Comparison of ENCODE assay signal across 8 cellular contexts in the genomic region with DNA sequence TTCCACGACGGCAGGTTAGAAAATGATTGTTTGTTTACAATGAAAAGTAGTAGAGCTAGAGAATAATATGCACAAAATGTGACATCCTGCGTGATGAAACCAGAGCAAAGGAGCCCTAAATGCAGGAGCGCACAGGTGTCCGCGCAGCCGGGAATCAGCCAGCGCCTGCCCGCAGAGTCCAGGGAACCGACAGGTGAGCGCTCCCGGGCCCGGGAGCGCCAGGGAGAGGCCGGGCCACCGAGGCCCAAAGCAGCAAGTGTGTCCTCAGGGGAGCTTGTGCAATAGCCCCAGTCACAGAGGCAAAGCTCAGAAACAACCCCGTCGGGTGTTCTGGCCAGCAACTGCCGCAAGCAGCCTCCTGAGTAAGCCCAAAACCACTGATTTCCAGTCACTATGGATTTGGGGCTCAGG. TPM values are rescaled to one million over a fixed set of nuclear protein-coding genes. Genes with fewer than 3 reads are reported as not detected.
DNase-seq lines count a peak whose midpoint lies in the region; ATAC-seq and TF ChIP-seq lines count a peak whose summit lies in the region.

No MANE protein-coding gene starts in this region.

- H3K36me3 ChIP-seq in GM23338 (ENCODE audit: insufficient read depth), result no peaks in the 10 kb centered on the region
- H3K36me3 ChIP-seq in RWPE2 (ENCODE audit: low read depth), result peaks cover 28% of the 10 kb centered on the region

- DNase-seq in GM23338 (ENCODE audit: low spot score) (peak; percentile 60), RWPE2 (ENCODE audit: low spot score) (no peak), fibroblast of pulmonary artery (ENCODE audit: low read depth) (no peak), skeletal muscle cell (ENCODE audit: low read depth) (no peak), DMS 273 (lab: John Stamatoyannopoulos, UW; ENCODE audit: unreplicated experiment) (no peak), Ammon's horn (ENCODE audit: low spot score) (no peak), NCI-H128 (lab: John Stamatoyannopoulos, UW; ENCODE audit: unreplicated experiment) (no peak)
- DNase-seq in central memory CD4-positive, alpha-beta T cell, result no peak

- peaks cover 11% of the 10 kb centered on the region; the same call in 1 of the 2 replicates for H3F3A ChIP-seq in GM23338 (replicated peaks; ENCODE audit: low read depth)

- peaks cover 24% of the 10 kb centered on the region for H3K27me3 Mint-ChIP-seq in GM23338 (ENCODE audit: insufficient read depth, low read depth, poor library complexity)

- no peaks in the 10 kb centered on the region for H3K79me2 ChIP-seq in GM23338 (replicated peaks; ENCODE audit: insufficient read depth)

- H3K27ac ChIP-seq in GM23338 (ENCODE audit: low read depth) (no peak overlapping the region), RWPE2 (ENCODE audit: poor library complexity, severe bottlenecking) (peak overlapping the region; percentile 94)

- H3K4me3 ChIP-seq in GM23338 (peak overlapping the region; percentile 91), RWPE2 (ENCODE audit: severe bottlenecking) (peak overlapping the region; percentile 70), fibroblast of pulmonary artery (replicated peaks; ENCODE audit: low read depth, low read length) (peak overlapping the region; percentile 77), skeletal muscle cell (ENCODE audit: low read depth, low read length) (peak overlapping the region; percentile 86)

- H3K27me3 ChIP-seq in GM23338 (ENCODE audit: insufficient read depth) (peaks cover 14% of the 10 kb centered on the region), RWPE2 (ENCODE audit: insufficient read depth, poor library complexity, severe bottlenecking) (no peaks in the 10 kb centered on the region)

- H3K4me3 Mint-ChIP-seq in GM23338, result peak overlapping the region; percentile 98

- no peaks in the 10 kb centered on the region for H3K9me2 ChIP-seq in GM23338 (ENCODE audit: insufficient read depth)

- peaks cover 24% of the 10 kb centered on the region for H3K36me3 Mint-ChIP-seq in GM23338 (ENCODE audit: low read depth)

- H3K4me1 ChIP-seq in GM23338 (ENCODE audit: insufficient read depth) (peaks cover 15% of the 10 kb centered on the region), RWPE2 (ENCODE audit: insufficient read depth, poor library complexity, severe bottlenecking) (peaks cover 8% of the 10 kb centered on the region)

- TF ChIP-seq CTCF in GM23338 (conservative IDR thresholded peaks at IDR 0.05; ENCODE audit: low read depth in 2 of 2) (no peak), RWPE2 (IDR thresholded peaks at IDR 0.05; ENCODE audit: poor library complexity, severe bottlenecking) (no peak), fibroblast of pulmonary artery (IDR thresholded peaks at IDR 0.05; ENCODE audit: low read length, missing control alignments) (no peak)

- peak; percentile 18 for ATAC-seq in GM23338
- ATAC-seq in RWPE2 (ENCODE audit: low read depth), result no peak

- H3K4me2 ChIP-seq in GM23338, result peak overlapping the region; percentile 98

- H3K9me3 ChIP-seq in RWPE2 (ENCODE audit: severe bottlenecking), result no peaks in the 10 kb centered on the region

- H2AFZ ChIP-seq in GM23338, result peak overlapping the region; percentile 94

- peaks cover 12% of the 10 kb centered on the region; the same call in 2 of the 3 replicates for H3K4me1 Mint-ChIP-seq in GM23338

- 0 out of 2 replicates have a peak, but pooled peaks cover 8% of the 10 kb centered on the region for H4K20me1 ChIP-seq in GM23338 (replicated peaks; ENCODE audit: insufficient read depth)

- H3K27ac Mint-ChIP-seq in GM23338, result no peak overlapping the region; the same call in 1 of the 2 replicates

- no peaks in the 10 kb centered on the region for H3K9me3 Mint-ChIP-seq in GM23338

TF ChIP-seq in GM23338, 12 proteins besides CTCF, POLR2A, EP300 and RAD21 (continues in another document):
- TF ChIP-seq EZH2 (IDR thresholded peaks at IDR 0.05; ENCODE audit: low read depth, unreplicated experiment) (no peak), ZNF114 (CRISPR knock-in tag; IDR thresholded peaks at IDR 0.05) (no peak), STAT1 (IDR thresholded peaks at IDR 0.05; ENCODE audit: unreplicated experiment) (no peak), POLR2AphosphoS5 (IDR thresholded peaks at IDR 0.05; ENCODE audit: low read depth) (no peak), NANOG (IDR thresholded peaks at IDR 0.05; ENCODE audit: borderline replicate concordance) (no peak), EZH2phosphoT487 (IDR thresholded peaks at IDR 0.05; ENCODE audit: unreplicated experiment) (no peak)
- TF ChIP-seq, protein P1, sequence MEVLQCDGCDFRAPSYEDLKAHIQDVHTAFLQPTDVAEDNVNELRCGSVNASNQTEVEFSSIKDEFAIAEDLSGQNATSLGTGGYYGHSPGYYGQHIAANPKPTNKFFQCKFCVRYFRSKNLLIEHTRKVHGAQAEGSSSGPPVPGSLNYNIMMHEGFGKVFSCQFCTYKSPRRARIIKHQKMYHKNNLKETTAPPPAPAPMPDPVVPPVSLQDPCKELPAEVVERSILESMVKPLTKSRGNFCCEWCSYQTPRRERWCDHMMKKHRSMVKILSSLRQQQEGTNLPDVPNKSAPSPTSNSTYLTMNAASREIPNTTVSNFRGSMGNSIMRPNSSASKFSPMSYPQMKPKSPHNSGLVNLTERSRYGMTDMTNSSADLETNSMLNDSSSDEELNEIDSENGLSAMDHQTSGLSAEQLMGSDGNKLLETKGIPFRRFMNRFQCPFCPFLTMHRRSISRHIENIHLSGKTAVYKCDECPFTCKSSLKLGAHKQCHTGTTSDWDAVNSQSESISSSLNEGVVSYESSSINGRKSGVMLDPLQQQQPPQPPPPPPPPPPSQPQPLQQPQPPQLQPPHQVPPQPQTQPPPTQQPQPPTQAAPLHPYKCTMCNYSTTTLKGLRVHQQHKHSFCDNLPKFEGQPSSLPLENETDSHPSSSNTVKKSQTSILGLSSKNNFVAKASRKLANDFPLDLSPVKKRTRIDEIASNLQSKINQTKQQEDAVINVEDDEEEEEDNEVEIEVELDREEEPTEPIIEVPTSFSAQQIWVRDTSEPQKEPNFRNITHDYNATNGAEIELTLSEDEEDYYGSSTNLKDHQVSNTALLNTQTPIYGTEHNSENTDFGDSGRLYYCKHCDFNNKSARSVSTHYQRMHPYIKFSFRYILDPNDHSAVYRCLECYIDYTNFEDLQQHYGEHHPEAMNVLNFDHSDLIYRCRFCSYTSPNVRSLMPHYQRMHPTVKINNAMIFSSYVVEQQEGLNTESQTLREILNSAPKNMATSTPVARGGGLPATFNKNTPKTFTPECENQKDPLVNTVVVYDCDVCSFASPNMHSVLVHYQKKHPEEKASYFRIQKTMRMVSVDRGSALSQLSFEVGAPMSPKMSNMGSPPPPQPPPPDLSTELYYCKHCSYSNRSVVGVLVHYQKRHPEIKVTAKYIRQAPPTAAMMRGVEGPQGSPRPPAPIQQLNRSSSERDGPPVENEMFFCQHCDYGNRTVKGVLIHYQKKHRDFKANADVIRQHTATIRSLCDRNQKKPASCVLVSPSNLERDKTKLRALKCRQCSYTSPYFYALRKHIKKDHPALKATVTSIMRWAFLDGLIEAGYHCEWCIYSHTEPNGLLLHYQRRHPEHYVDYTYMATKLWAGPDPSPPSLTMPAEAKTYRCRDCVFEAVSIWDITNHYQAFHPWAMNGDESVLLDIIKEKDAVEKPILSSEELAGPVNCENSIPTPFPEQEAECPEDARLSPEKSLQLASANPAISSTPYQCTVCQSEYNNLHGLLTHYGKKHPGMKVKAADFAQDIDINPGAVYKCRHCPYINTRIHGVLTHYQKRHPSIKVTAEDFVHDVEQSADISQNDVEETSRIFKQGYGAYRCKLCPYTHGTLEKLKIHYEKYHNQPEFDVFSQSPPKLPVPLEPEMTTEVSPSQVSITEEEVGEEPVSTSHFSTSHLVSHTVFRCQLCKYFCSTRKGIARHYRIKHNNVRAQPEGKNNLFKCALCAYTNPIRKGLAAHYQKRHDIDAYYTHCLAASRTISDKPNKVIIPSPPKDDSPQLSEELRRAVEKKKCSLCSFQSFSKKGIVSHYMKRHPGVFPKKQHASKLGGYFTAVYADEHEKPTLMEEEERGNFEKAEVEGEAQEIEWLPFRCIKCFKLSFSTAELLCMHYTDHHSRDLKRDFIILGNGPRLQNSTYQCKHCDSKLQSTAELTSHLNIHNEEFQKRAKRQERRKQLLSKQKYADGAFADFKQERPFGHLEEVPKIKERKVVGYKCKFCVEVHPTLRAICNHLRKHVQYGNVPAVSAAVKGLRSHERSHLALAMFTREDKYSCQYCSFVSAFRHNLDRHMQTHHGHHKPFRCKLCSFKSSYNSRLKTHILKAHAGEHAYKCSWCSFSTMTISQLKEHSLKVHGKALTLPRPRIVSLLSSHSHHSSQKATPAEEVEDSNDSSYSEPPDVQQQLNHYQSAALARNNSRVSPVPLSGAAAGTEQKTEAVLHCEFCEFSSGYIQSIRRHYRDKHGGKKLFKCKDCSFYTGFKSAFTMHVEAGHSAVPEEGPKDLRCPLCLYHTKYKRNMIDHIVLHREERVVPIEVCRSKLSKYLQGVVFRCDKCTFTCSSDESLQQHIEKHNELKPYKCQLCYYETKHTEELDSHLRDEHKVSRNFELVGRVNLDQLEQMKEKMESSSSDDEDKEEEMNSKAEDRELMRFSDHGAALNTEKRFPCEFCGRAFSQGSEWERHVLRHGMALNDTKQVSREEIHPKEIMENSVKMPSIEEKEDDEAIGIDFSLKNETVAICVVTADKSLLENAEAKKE (CRISPR knock-in tag; IDR thresholded peaks at IDR 0.05), result no peak

RNA-seq across cellular contexts. Expression of gene GALE, which starts 0.8 kb away (rescaled TPM):
- 31.7 and 34.6 TPM in 2 replicates for total RNA-seq in GM23338 (2014; rRNA removed; shearing (Covaris generic))
- 28.1 and 30.1 TPM in 2 replicates for polyA plus RNA-seq in GM23338 (2016; fragmentation: Nextera tagmentation; extraction: Ambion mirVana)

RNA-seq across cellular contexts. Expression of gene LYPLA2, which starts 10.4 kb away (rescaled TPM):
- 180 and 204 TPM in 2 replicates for total RNA-seq in GM23338 (2014; rRNA removed; shearing (Covaris generic))
- polyA plus RNA-seq in GM23338 (2016; fragmentation: Nextera tagmentation; extraction: Ambion mirVana), result 100 and 102 TPM in 2 replicates

RNA-seq across cellular contexts. Expression of gene PITHD1, which starts 23.1 kb away (rescaled TPM):
- 90.7 and 99.0 TPM in 2 replicates for total RNA-seq in GM23338 (2014; rRNA removed; shearing (Covaris generic))
- polyA plus RNA-seq in GM23338 (2016; fragmentation: Nextera tagmentation; extraction: Ambion mirVana), result 52.2 and 52.9 TPM in 2 replicates

RNA-seq across cellular contexts. Expression of gene HMGCL, which starts 23.9 kb away (rescaled TPM):
- 13.7 and 16.9 TPM in 2 replicates for total RNA-seq in GM23338 (2014; rRNA removed; shearing (Covaris generic))
- polyA plus RNA-seq in GM23338 (2016; fragmentation: Nextera tagmentation; extraction: Ambion mirVana), result 9.1 and 11.6 TPM in 2 replicates

RNA-seq across cellular contexts. Expression of gene ELOA, which starts 58.1 kb away (rescaled TPM):
- 38.1 and 49.1 TPM in 2 replicates for total RNA-seq in GM23338 (2014; rRNA removed; shearing (Covaris generic))
- 55.7 and 57.7 TPM in 2 replicates for polyA plus RNA-seq in GM23338 (2016; fragmentation: Nextera tagmentation; extraction: Ambion mirVana)
